9 cellular contexts compared by ENCODE assay signal in genomic region chr4:113106076-113106475, GRCh38. TPM values are rescaled to one million over a fixed set of nuclear protein-coding genes. Genes with fewer than 3 reads are reported as not detected.
DNase-seq lines count a peak whose midpoint lies in the region; ATAC-seq and TF ChIP-seq lines count a peak whose summit lies in the region.
"Had no signal": no experiment of that assay in that cellular context is flagged by ENCODE, and none has a peak within 500 bp of the region (broad histone marks: within the 10 kb centered on the region; RNA-seq: fewer than 3 reads in every experiment).

No MANE protein-coding gene starts in this region.

- no peaks in the 10 kb centered on the region for H3F3A ChIP-seq in PC-9 (ENCODE audit: insufficient read depth, low read depth)

- H3K27ac ChIP-seq in PC-9, result no peak overlapping the region
- peak overlapping the region; percentile 52 for H3K27ac ChIP-seq in substantia nigra (ENCODE audit: low read depth, low read length, poor library complexity, severe bottlenecking)
- H3K27ac ChIP-seq: BLaER1 had no signal

- peak; percentile 13 for DNase-seq in NCI-H1092 treated with DMSO at 0.1 percent for 48 hours (lab: John Stamatoyannopoulos, UW)
- DNase-seq in NCI-H1092 (lab: John Stamatoyannopoulos, UW), result no peak
- DNase-seq in PC-9, result no peak
- peak; percentile 56 for DNase-seq in foreskin melanocyte
- peak in 1 of 49 donors; percentile 28 for DNase-seq in substantia nigra (lab: John Stamatoyannopoulos, UW)
- no peak for DNase-seq in activated naive CD4-positive, alpha-beta T cell treated with anti-CD3 and anti-CD28 coated beads, Interleukin-2, amount 50 U/mL, for 72 hours (ENCODE audit: low spot score in 2 of 2)

- no peak overlapping the region for H3K4me3 ChIP-seq in PC-9
- H3K4me3 ChIP-seq: BLaER1 had no signal

- TF ChIP-seq POLR2A in GM18505 (IDR thresholded peaks at IDR 0.05; ENCODE audit: borderline replicate concordance, extremely low read depth, insufficient read depth, insufficient read length), result no peak

- no peaks in the 10 kb centered on the region for H3K9me3 Mint-ChIP-seq in activated naive CD4-positive, alpha-beta T cell treated with anti-CD3 and anti-CD28 coated beads, Interleukin-2, amount 50 U/mL, for 72 hours

- CTCF ChIA-PET in PC-9 (lab: Charles Lee), result no interaction called here

- no peak overlapping the region for H3K4me2 ChIP-seq in PC-9
- H3K4me2 ChIP-seq: BLaER1 had no signal

- no peaks in the 10 kb centered on the region for H4K20me1 ChIP-seq in PC-9 (ENCODE audit: insufficient read depth)
- H4K20me1 ChIP-seq: BLaER1 had no signal

- H3K9me2 ChIP-seq in PC-9 (ENCODE audit: insufficient read depth), result no peaks in the 10 kb centered on the region

- no peaks in the 10 kb centered on the region for H3K36me3 Mint-ChIP-seq in activated naive CD4-positive, alpha-beta T cell treated with anti-CD3 and anti-CD28 coated beads, Interleukin-2, amount 50 U/mL, for 72 hours

- no peak for ATAC-seq in activated naive CD4-positive, alpha-beta T cell treated with anti-CD3 and anti-CD28 coated beads, Interleukin-2, amount 50 U/mL, for 72 hours
- no peak for ATAC-seq in GM19467 (IDR thresholded peaks at IDR 0.05; ENCODE audit: unreplicated experiment)
- no peak for ATAC-seq in GM18505 (IDR thresholded peaks at IDR 0.05; ENCODE audit: unreplicated experiment)

- H3K79me2 ChIP-seq in PC-9 (ENCODE audit: low read depth), result no peaks in the 10 kb centered on the region

- intact Hi-C loops in PC-9 (cut with micrococcal nuclease; ENCODE audit: unreplicated experiment), result loop anchor here (1.0 to 5.0 kb wide), 2 partner anchors 286 to 1278 kb away; no protein-coding TSS in a partner anchor

- POLR2A ChIA-PET in PC-9 (lab: Charles Lee; ENCODE audit: unreplicated experiment), result no interaction called here

- peak; percentile 43; the same call in 1 of the 2 replicates for TF ChIP-seq CTCF in PC-9 (conservative IDR thresholded peaks at IDR 0.05)

- no TSS peak for BruUV-seq in PC-9 (replicated peaks; lab: Mats Ljungman, UMichigan)

- no peaks in the 10 kb centered on the region for H3K4me1 ChIP-seq in PC-9 (replicated peaks; ENCODE audit: insufficient read depth)
- H3K4me1 ChIP-seq: BLaER1 had no signal

- H3K27me3 ChIP-seq in PC-9 (ENCODE audit: insufficient read depth, low read depth), result no peaks in the 10 kb centered on the region
- H3K27me3 ChIP-seq: BLaER1 had no signal

- H3K36me3 ChIP-seq in PC-9 (ENCODE audit: low read depth), result no peaks in the 10 kb centered on the region
- H3K36me3 ChIP-seq: BLaER1 had no signal

- H3K27ac Mint-ChIP-seq in activated naive CD4-positive, alpha-beta T cell treated with anti-CD3 and anti-CD28 coated beads, Interleukin-2, amount 50 U/mL, for 72 hours, result no peak overlapping the region

- H2AFZ ChIP-seq in PC-9, result no peak overlapping the region

- no peaks in the 10 kb centered on the region for H3K9me3 ChIP-seq in PC-9 (ENCODE audit: insufficient read depth, low read depth)
- H3K9me3 ChIP-seq: BLaER1 had no signal

RNA-seq across cellular contexts. Expression of gene ANK2, which starts 56.6 kb away (rescaled TPM):
- 0.61 and 1.6 TPM in 2 replicates for total RNA-seq in PC-9 (2021)
- 1 to 10 TPM; 1.0 to 5.4 TPM for total RNA-seq in activated naive CD4-positive, alpha-beta T cell treated with anti-CD3 and anti-CD28 coated beads, Interleukin-2, amount 50 U/mL, for 72 hours

Comparison
In these comparisons a context has a peak if more than half of its experiments do, and no peak if none do; other contexts are left out.
1. DNase-seq: peak in NCI-H1092 treated with DMSO at 0.1 percent for 48 hours (single experiment) and foreskin melanocyte (single experiment); none in NCI-H1092 (single experiment), PC-9 (0 of 2) and activated naive CD4-positive, alpha-beta T cell treated with anti-CD3 and anti-CD28 coated beads, Interleukin-2, amount 50 U/mL, for 72 hours (0 of 2).